In genomic region chr7:31918706-31919393, GRCh38 we compare ENCODE assay signal across 26 cellular contexts.
DNase-seq lines count a peak whose midpoint lies in the region; ATAC-seq, FAIRE-seq and TF ChIP-seq lines count a peak whose summit lies in the region.
"Had no signal": no experiment of that assay in that cellular context is flagged by ENCODE, and none has a peak within 500 bp of the region (broad histone marks: within the 10 kb centered on the region; RNA-seq: fewer than 3 reads in every experiment).

No MANE protein-coding gene starts in this region.

- H3K4me1 ChIP-seq in heart right ventricle (peaks cover 0 to 92% (median 63%) of the 10 kb centered on the region in 9 donors), right atrium auricular region (peaks cover 0 to 37% of the 10 kb centered on the region in 2 donors)
- H3K4me1 ChIP-seq: BE2C, HAP-1 had no signal

- no peaks in the 10 kb centered on the region for H3K9me3 ChIP-seq in heart right ventricle
- no peaks in the 10 kb centered on the region for H3K9me3 ChIP-seq in right atrium auricular region
- H3K9me3 ChIP-seq: A549; BE2C; BLaER1 treated with 17β-estradiol and CSF1 and Interleukin-3, amounts not matched to agents 10 nM and 100 nM; HAP-1 had no signal

- FAIRE-seq in urothelium cell line (lab: Jason Lieb, UNC), result peak; percentile 63
- FAIRE-seq: A549, D721Med, GM12891, GM18507, H54 had no signal

- H3K27ac ChIP-seq in heart right ventricle (peak overlapping the region; percentile 4 to 75 (median 52)), right atrium auricular region (peak overlapping the region; percentile 25 to 78), substantia nigra (ENCODE audit: low read depth, low read length, poor library complexity, severe bottlenecking) (no peak overlapping the region)
- H3K27ac ChIP-seq: BLaER1 treated with 17β-estradiol and CSF1 and Interleukin-3, amounts not matched to agents 10 nM and 100 nM had no signal

- 50 to 57% methylated on average over 7 of the region's 7 CpGs for WGBS in heart right ventricle, 2 donors

- TF ChIP-seq CTCF in heart right ventricle (IDR thresholded peaks at IDR 0.05) (no peak), right atrium auricular region (IDR thresholded peaks at IDR 0.05) (no peak)

- ATAC-seq in Right ventricle myocardium superior (ENCODE audit: poor library complexity) (peak; percentile 82), heart right ventricle (peak in 6 of 8 donors; percentile 36 to 81 (median 56)), GM21619 (IDR thresholded peaks at IDR 0.05; ENCODE audit: unreplicated experiment) (no peak)
- ATAC-seq: A549 had no signal

- no peak for DNase-seq in Right ventricle myocardium superior
- no peak for DNase-seq in heart right ventricle
- DNase-seq in right atrium auricular region (ENCODE audit: low spot score), result no peak
- DNase-seq in urothelium cell line (ENCODE audit: low spot score), result no peak
- DNase-seq in substantia nigra (lab: John Stamatoyannopoulos, UW), result no peak
- no peak for DNase-seq in T1000 (lab: John Stamatoyannopoulos, UW)
- DNase-seq: 8988T; ACHN; AML-193; BE2C; CD4-positive, alpha-beta T cell; CD8-positive, alpha-beta memory T cell; DMS 273 treated with DMSO at 0.1 percent for 48 hours; DMS79; EL; GDM1; GOT3; HFFc6 had no signal

- intact Hi-C loops in Right ventricle myocardium superior (cut with DNase I), result no loop called here
- intact Hi-C loops in heart right ventricle (cut with DNase I), result loop anchor here in 1 of 10 donors (10.0 kb wide), 1 partner anchor 126 kb away; no protein-coding TSS in a partner anchor

- H3K4me3 ChIP-seq in heart right ventricle, result no peak overlapping the region
- no peak overlapping the region for H3K4me3 ChIP-seq in right atrium auricular region
- H3K4me3 ChIP-seq: A549; BLaER1 treated with 17β-estradiol and CSF1 and Interleukin-3, amounts not matched to agents 10 nM and 100 nM; HAP-1 had no signal

- H3K27me3 ChIP-seq in heart right ventricle (no peaks in the 10 kb centered on the region), right atrium auricular region (no peaks in the 10 kb centered on the region)
- H3K27me3 ChIP-seq: BE2C; BLaER1 treated with 17β-estradiol and CSF1 and Interleukin-3, amounts not matched to agents 10 nM and 100 nM had no signal

- H3K36me3 ChIP-seq in heart right ventricle (no peaks in the 10 kb centered on the region), right atrium auricular region (no peaks in the 10 kb centered on the region)
- H3K36me3 ChIP-seq: BE2C; BLaER1 treated with 17β-estradiol and CSF1 and Interleukin-3, amounts not matched to agents 10 nM and 100 nM; HAP-1 had no signal
